Comparison of ENCODE assay signal across 8 cellular contexts in genomic region chr5:140113180-140113698, GRCh38. TPM values are rescaled to one million over a fixed set of nuclear protein-coding genes. Genes with fewer than 3 reads are reported as not detected.
A peak's percentile ranks its signal among the peaks of the same experiment; 100 is the strongest.
DNase-seq lines count a peak whose midpoint lies in the region; ATAC-seq and TF ChIP-seq lines count a peak whose summit lies in the region.

No MANE protein-coding gene starts in this region.

- peaks cover 14% of the 10 kb centered on the region; the same call in 1 of the 2 replicates for H3K36me3 ChIP-seq in MG63

- peak overlapping the region; percentile 90 for H3K27ac Mint-ChIP-seq in activated naive CD8-positive, alpha-beta T cell treated with anti-CD3 and anti-CD28 coated beads for 36 hours

- no peaks in the 10 kb centered on the region for H3K27me3 ChIP-seq in MG63

- CTCF ChIA-PET in GM10248 (lab: Yijun Ruan, JAX) = interaction anchor here (1.0 to 2.4 kb wide), 11 partner anchors 8 to 144 kb away, joined by 3 to 12 read pairs (median 5); no protein-coding TSS in a partner anchor

- POLR2A ChIA-PET in GM10248 (lab: Yijun Ruan, JAX) = interaction anchor here (0.6 kb wide), 1 partner anchor 33 kb away, joined by 3 read pairs; no protein-coding TSS in a partner anchor

- intact Hi-C loops in left ventricle myocardium superior (cut with micrococcal nuclease) (no loop called here), sciatic nerve (cut with DNase I) (no loop called here)

- peaks cover 3% of the 10 kb centered on the region for H3K36me3 Mint-ChIP-seq in activated naive CD8-positive, alpha-beta T cell treated with anti-CD3 and anti-CD28 coated beads for 36 hours

- TF ChIP-seq CTCF in GM10248 (IDR thresholded peaks at IDR 0.05; ENCODE audit: control extremely low read depth, extremely low read depth, low read depth, missing control alignments) = no peak

- peak; percentile 26 for DNase-seq in GM10248 (ENCODE audit: extremely low spot score)
- DNase-seq in MG63 = peak; percentile 44
- DNase-seq in activated naive CD8-positive, alpha-beta T cell treated with anti-CD3 and anti-CD28 coated beads for 36 hours = peak; percentile 32
- peak; percentile 32 for DNase-seq in left ventricle myocardium superior
- no peak for DNase-seq in sciatic nerve (ENCODE audit: low spot score)
- no peak for DNase-seq in NCI-H187 (lab: John Stamatoyannopoulos, UW)
- no peak for DNase-seq in stimulated activated naive CD4-positive, alpha-beta T cell treated with Interleukin-2 at 50 U/mL for 16 hours (lab: John Stamatoyannopoulos, UW)

- ATAC-seq in left ventricle myocardium superior (peak; percentile 15), sciatic nerve (peak; percentile 21), HG03342 (IDR thresholded peaks at IDR 0.05; ENCODE audit: unreplicated experiment) (no peak)

- peaks cover 7% of the 10 kb centered on the region for H3K27me3 Mint-ChIP-seq in activated naive CD8-positive, alpha-beta T cell treated with anti-CD3 and anti-CD28 coated beads for 36 hours

- no peaks in the 10 kb centered on the region for H3K9me3 Mint-ChIP-seq in activated naive CD8-positive, alpha-beta T cell treated with anti-CD3 and anti-CD28 coated beads for 36 hours

- peak overlapping the region; percentile 92 for H3K4me3 Mint-ChIP-seq in activated naive CD8-positive, alpha-beta T cell treated with anti-CD3 and anti-CD28 coated beads for 36 hours

- H3K4me3 ChIP-seq in MG63 = peak overlapping the region; percentile 71

- peaks cover 58% of the 10 kb centered on the region for H3K4me1 Mint-ChIP-seq in activated naive CD8-positive, alpha-beta T cell treated with anti-CD3 and anti-CD28 coated beads for 36 hours

- no peaks in the 10 kb centered on the region for H3K9me3 ChIP-seq in MG63

RNA-seq across cellular contexts. Expression of gene PURA, which starts 0.7 kb away (rescaled TPM):
- total RNA-seq in MG63 (2014; rRNA removed; shearing (Covaris generic); ENCODE audit: low replicate concordance) = 6.9 and 15.8 TPM in 2 replicates
- 1 to 10 TPM; 9.7 to 9.9 TPM for total RNA-seq in activated naive CD8-positive, alpha-beta T cell treated with anti-CD3 and anti-CD28 coated beads for 36 hours
- total RNA-seq in left ventricle myocardium superior (24.6 TPM), sciatic nerve (61.0 TPM)

RNA-seq across cellular contexts. Expression of gene IGIP, which starts 12.5 kb away (rescaled TPM):
- 1.4 TPM in 2 replicates for total RNA-seq in MG63 (2014; rRNA removed; shearing (Covaris generic); ENCODE audit: low replicate concordance)
- total RNA-seq in activated naive CD8-positive, alpha-beta T cell treated with anti-CD3 and anti-CD28 coated beads for 36 hours = 1 to 10 TPM; 1.2 to 1.3 TPM
- 11.8 TPM for total RNA-seq in left ventricle myocardium superior
- 34.7 TPM for total RNA-seq in sciatic nerve

Comparison
In these comparisons a context has a peak if more than half of its experiments do, and no peak if none do; other contexts are left out.
1. DNase-seq: peak in GM10248 (single experiment), MG63 (single experiment), activated naive CD8-positive, alpha-beta T cell treated with anti-CD3 and anti-CD28 coated beads for 36 hours (single experiment) and left ventricle myocardium superior (single experiment); none in sciatic nerve (single experiment), NCI-H187 (0 of 2) and stimulated activated naive CD4-positive, alpha-beta T cell treated with Interleukin-2 at 50 U/mL for 16 hours (single experiment).